ENCODE assay signal across 7 cellular contexts in genomic region chr2:199015072-199015471, GRCh38.
"Had no signal": no experiment of that assay in that cellular context is flagged by ENCODE, and none has a peak within 500 bp of the region (broad histone marks: within the 10 kb centered on the region; RNA-seq: fewer than 3 reads in every experiment).

No MANE protein-coding gene starts in this region.

- FAIRE-seq: HTR-8/SVneo had no signal

- ATAC-seq: GM23338 had no signal

- H2AFZ ChIP-seq: GM23338 had no signal

- H3K4me2 ChIP-seq: GM23338, KMS-11 had no signal

- H3K27ac ChIP-seq: KMS-11 had no signal

- H3K4me3 ChIP-seq: GM23338 had no signal

- H3K9ac ChIP-seq: KMS-11 had no signal

- DNase-seq: H9, HCEC 1CT, IMR-90, KBM-7 had no signal
